8 cellular contexts compared by ENCODE assay signal in the genomic region with DNA sequence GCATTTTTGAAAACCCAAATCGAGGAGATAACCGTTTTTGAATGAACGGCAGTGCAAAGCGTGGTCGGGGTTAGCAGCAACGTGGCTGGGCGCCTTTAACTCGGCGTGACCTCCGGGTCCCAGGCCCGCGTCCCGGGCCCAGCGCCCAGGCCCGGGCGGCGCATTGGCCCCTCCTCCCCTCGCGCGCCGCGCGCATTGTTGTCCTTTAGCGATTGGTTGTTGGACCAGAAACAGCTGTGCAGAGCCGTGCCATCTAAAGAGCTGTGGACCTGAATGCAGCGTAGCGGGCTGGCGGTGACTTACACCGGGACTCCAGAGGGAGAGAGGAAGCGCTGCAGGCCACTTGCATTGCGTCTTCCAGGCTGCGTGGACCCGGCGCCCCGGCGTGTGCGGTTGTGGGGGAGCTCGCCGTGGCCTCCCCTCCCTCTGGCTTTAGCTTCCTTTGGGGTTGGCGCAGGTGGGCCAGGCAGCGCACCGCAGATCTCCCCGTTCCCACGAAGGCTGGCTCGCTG. TPM values are rescaled to one million over a fixed set of nuclear protein-coding genes. Genes with fewer than 3 reads are reported as not detected.
DNase-seq lines count a peak whose midpoint lies in the region; ATAC-seq and TF ChIP-seq lines count a peak whose summit lies in the region.

A gene with protein sequence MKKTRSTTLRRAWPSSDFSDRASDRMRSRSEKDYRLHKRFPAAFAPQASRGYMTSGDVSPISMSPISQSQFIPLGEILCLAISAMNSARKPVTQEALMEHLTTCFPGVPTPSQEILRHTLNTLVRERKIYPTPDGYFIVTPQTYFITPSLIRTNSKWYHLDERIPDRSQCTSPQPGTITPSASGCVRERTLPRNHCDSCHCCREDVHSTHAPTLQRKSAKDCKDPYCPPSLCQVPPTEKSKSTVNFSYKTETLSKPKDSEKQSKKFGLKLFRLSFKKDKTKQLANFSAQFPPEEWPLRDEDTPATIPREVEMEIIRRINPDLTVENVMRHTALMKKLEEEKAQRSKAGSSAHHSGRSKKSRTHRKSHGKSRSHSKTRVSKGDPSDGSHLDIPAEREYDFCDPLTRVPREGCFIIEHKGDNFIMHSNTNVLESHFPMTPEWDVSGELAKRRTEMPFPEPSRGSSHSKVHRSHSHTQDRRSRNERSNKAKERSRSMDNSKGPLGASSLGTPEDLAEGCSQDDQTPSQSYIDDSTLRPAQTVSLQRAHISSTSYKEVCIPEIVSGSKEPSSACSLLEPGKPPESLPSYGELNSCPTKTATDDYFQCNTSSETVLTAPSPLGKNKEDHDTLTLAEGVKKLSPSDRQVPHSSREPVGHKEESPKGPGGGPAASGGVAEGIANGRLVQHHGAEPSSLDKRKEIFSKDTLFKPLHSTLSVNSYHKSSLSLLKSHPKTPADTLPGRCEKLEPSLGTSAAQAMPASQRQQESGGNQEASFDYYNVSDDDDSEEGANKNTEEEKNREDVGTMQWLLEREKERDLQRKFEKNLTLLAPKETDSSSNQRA (N-terminal part only) (plus strand): TSS at position 227 of the 512 bp plus-strand sequence. CDS start 1,484 bp downstream, outside the sequence.

- H4K20me1 ChIP-seq in PC-9 (ENCODE audit: insufficient read depth), result no peaks in the 10 kb centered on the region

- CTCF ChIA-PET in PC-9 (lab: Charles Lee), result no interaction called here

- no peaks in the 10 kb centered on the region for H3K36me3 Mint-ChIP-seq in activated naive CD4-positive, alpha-beta T cell treated with anti-CD3 and anti-CD28 coated beads, Interleukin-2, amount 50 U/mL, for 24 hours
- H3K36me3 Mint-ChIP-seq in dendritic cell treated with granulocyte-macrophage colony-stimulating factor and Interleukin-4, amounts not matched to agents 40 ng/mL and 50 ng/mL, for 4 days (ENCODE audit: low read depth), result no peaks in the 10 kb centered on the region

- H3K9me3 ChIP-seq in PC-9 (ENCODE audit: insufficient read depth, low read depth), result no peaks in the 10 kb centered on the region

- peak within 1 kb of the TSS; percentile 69 for H2AFZ ChIP-seq in PC-9

- no peak for TF ChIP-seq CTCF in PC-9 (conservative IDR thresholded peaks at IDR 0.05)

- H3K4me2 ChIP-seq in PC-9, result peak within 1 kb of the TSS; percentile 79

- H3K27ac Mint-ChIP-seq in activated naive CD4-positive, alpha-beta T cell treated with anti-CD3 and anti-CD28 coated beads, Interleukin-2, amount 50 U/mL, for 24 hours, result no peak within 1 kb of the TSS
- no peak within 1 kb of the TSS for H3K27ac Mint-ChIP-seq in dendritic cell treated with granulocyte-macrophage colony-stimulating factor and Interleukin-4, amounts not matched to agents 40 ng/mL and 50 ng/mL, for 4 days

- DNase-seq in activated naive CD4-positive, alpha-beta T cell treated with Interleukin-2 at 50 U/mL for 16 hours, result no peak
- peak in 1 of 2 experiments; percentile 40 for DNase-seq in PC-9
- peak; percentile 94 for DNase-seq in left kidney (ENCODE audit: low read depth, low spot score)
- DNase-seq in stimulated activated CD8-positive, alpha-beta memory T cell treated with anti-CD3 and anti-CD28 coated beads, Interleukin-4, amount 100 ng/mL, for 48 hours, result peak; percentile 41
- DNase-seq in effector CD4-positive, alpha-beta T cell, result no peak

- no TSS peak for BruUV-seq in PC-9 (replicated peaks; lab: Mats Ljungman, UMichigan)

- peak within 1 kb of the TSS; percentile 60 for H3K4me3 Mint-ChIP-seq in activated naive CD4-positive, alpha-beta T cell treated with anti-CD3 and anti-CD28 coated beads, Interleukin-2, amount 50 U/mL, for 24 hours
- H3K4me3 Mint-ChIP-seq in dendritic cell treated with granulocyte-macrophage colony-stimulating factor and Interleukin-4, amounts not matched to agents 40 ng/mL and 50 ng/mL, for 4 days, result peak within 1 kb of the TSS; percentile 75

- no peak for ATAC-seq in GM19397 (IDR thresholded peaks at IDR 0.05; ENCODE audit: unreplicated experiment)

- H3K27me3 Mint-ChIP-seq in activated naive CD4-positive, alpha-beta T cell treated with anti-CD3 and anti-CD28 coated beads, Interleukin-2, amount 50 U/mL, for 24 hours, result peaks cover 50% of the 10 kb centered on the region
- peaks cover 59% of the 10 kb centered on the region for H3K27me3 Mint-ChIP-seq in dendritic cell treated with granulocyte-macrophage colony-stimulating factor and Interleukin-4, amounts not matched to agents 40 ng/mL and 50 ng/mL, for 4 days

- no peaks in the 10 kb centered on the region for H3K36me3 ChIP-seq in PC-9 (ENCODE audit: low read depth)

- H3K9me3 Mint-ChIP-seq in activated naive CD4-positive, alpha-beta T cell treated with anti-CD3 and anti-CD28 coated beads, Interleukin-2, amount 50 U/mL, for 24 hours, result no peaks in the 10 kb centered on the region
- H3K9me3 Mint-ChIP-seq in dendritic cell treated with granulocyte-macrophage colony-stimulating factor and Interleukin-4, amounts not matched to agents 40 ng/mL and 50 ng/mL, for 4 days, result no peaks in the 10 kb centered on the region

- peaks cover 7% of the 10 kb centered on the region; the same call in 1 of the 2 replicates for H3K27me3 ChIP-seq in PC-9 (ENCODE audit: insufficient read depth, low read depth)

- no peaks in the 10 kb centered on the region for H3F3A ChIP-seq in PC-9 (ENCODE audit: insufficient read depth, low read depth)

- no peaks in the 10 kb centered on the region for H3K9me2 ChIP-seq in PC-9 (ENCODE audit: insufficient read depth)

- H3K4me3 ChIP-seq in PC-9, result peak within 1 kb of the TSS; percentile 57

- no peak within 1 kb of the TSS for H3K27ac ChIP-seq in PC-9

- H3K4me1 ChIP-seq in PC-9 (replicated peaks; ENCODE audit: insufficient read depth), result no peaks in the 10 kb centered on the region

- H3K4me1 Mint-ChIP-seq in activated naive CD4-positive, alpha-beta T cell treated with anti-CD3 and anti-CD28 coated beads, Interleukin-2, amount 50 U/mL, for 24 hours, result peaks cover 4% of the 10 kb centered on the region
- H3K4me1 Mint-ChIP-seq in dendritic cell treated with granulocyte-macrophage colony-stimulating factor and Interleukin-4, amounts not matched to agents 40 ng/mL and 50 ng/mL, for 4 days (ENCODE audit: low read depth), result peaks cover 21% of the 10 kb centered on the region

- POLR2A ChIA-PET in PC-9 (lab: Charles Lee; ENCODE audit: unreplicated experiment), result no interaction called here

- no peaks in the 10 kb centered on the region for H3K79me2 ChIP-seq in PC-9 (ENCODE audit: low read depth)

- intact Hi-C loops in PC-9 (cut with micrococcal nuclease; ENCODE audit: unreplicated experiment), result no loop called here
- intact Hi-C loops in dendritic cell treated with granulocyte-macrophage colony-stimulating factor and Interleukin-4, amounts not matched to agents 40 ng/mL and 50 ng/mL, for 4 days (cut with micrococcal nuclease), result no loop called here

RNA-seq across cellular contexts. Expression of the gene that starts here (rescaled TPM):
- total RNA-seq in PC-9 (2021), result 4.5 TPM in 2 replicates

Comparison
In these comparisons a context has a peak if more than half of its experiments do, and no peak if none do; other contexts are left out.
1. DNase-seq: peak in left kidney (single experiment) and stimulated activated CD8-positive, alpha-beta memory T cell treated with anti-CD3 and anti-CD28 coated beads, Interleukin-4, amount 100 ng/mL, for 48 hours (single experiment); none in activated naive CD4-positive, alpha-beta T cell treated with Interleukin-2 at 50 U/mL for 16 hours (single experiment) and effector CD4-positive, alpha-beta T cell (single experiment).